ENCODE assay signal across 8 cellular contexts in genomic region chr1:23959461-23960290, GRCh38. TPM values are rescaled to one million over a fixed set of nuclear protein-coding genes. Genes with fewer than 3 reads are reported as not detected.
DNase-seq lines count a peak whose midpoint lies in the region; ATAC-seq and TF ChIP-seq lines count a peak whose summit lies in the region.

PNRC2 (plus strand) TSS chr1:23959828; CDS start chr1:23961458, 1,630 bp downstream.

- peak within 1 kb of the TSS; percentile 90 to 99 (median 98) for H3K27ac ChIP-seq in adrenal gland
- H3K27ac ChIP-seq in upper lobe of left lung = peak within 1 kb of the TSS; percentile 96 to 100 (median 99)

- H3K4me3 ChIP-seq in GM12865 (ENCODE audit: low read depth, low read length) = peak within 1 kb of the TSS; percentile 99
- peak within 1 kb of the TSS; percentile 11 to 72 (median 52) for H3K4me3 ChIP-seq in adrenal gland
- peak within 1 kb of the TSS; percentile 57 to 85 (median 64) for H3K4me3 ChIP-seq in upper lobe of left lung

- DNase-seq in GM12865 (ENCODE audit: low read depth) = peak; percentile 98
- DNase-seq in NCI-H1436 treated with DMSO at 0.1 percent for 48 hours (lab: John Stamatoyannopoulos, UW) = peak; percentile 78
- DNase-seq in T-helper 1 cell = peak; percentile 91 to 97 (median 94)
- peak; percentile 96 to 98 (median 97) for DNase-seq in adrenal gland
- DNase-seq in cardiac septum (ENCODE audit: low spot score) = peak; percentile 99
- peak; percentile 96 to 100 (median 97) for DNase-seq in posterior cingulate gyrus
- peak; percentile 97 to 99 for DNase-seq in upper lobe of left lung

- H3K4me1 ChIP-seq in adrenal gland (replicated peaks in 1 of 2) (peaks cover 11 to 32% of the 10 kb centered on the region in 2 donors), upper lobe of left lung (peaks cover 40 to 51% (median 41%) of the 10 kb centered on the region in 4 donors)

- peak; percentile 64 for ATAC-seq in HG02840 (IDR thresholded peaks at IDR 0.05; ENCODE audit: low FRiP score, unreplicated experiment)
- ATAC-seq in upper lobe of left lung (ENCODE audit: low FRiP score in 2 of 2) = peak; percentile 97 to 98

- 0 to 1% (median 0%) methylated on average over 13 to 84 of the region's 84 CpGs for WGBS in adrenal gland, 4 donors
- 0 to 1% methylated on average over 21 to 32 of the region's 84 CpGs for WGBS in upper lobe of left lung, 2 donors

- intact Hi-C loops in adrenal gland (cut with DNase I) (loop anchor here in 1 of 2 donors (10.0 kb wide), 1 partner anchor 65 kb away; no protein-coding TSS in a partner anchor), cardiac septum (cut with DNase I) (loop anchor here (1.0 to 2.0 kb wide), 4 partner anchors 18 to 61 kb away; partner anchors contain the start of gene SRSF10), posterior cingulate gyrus (cut with DNase I) (loop anchor here (2.0 kb wide), 1 partner anchor 19 kb away; no protein-coding TSS in a partner anchor)

- H3K36me3 ChIP-seq in adrenal gland (replicated peaks in 1 of 2) = peaks cover 0 to 9% of the 10 kb centered on the region in 2 donors
- H3K36me3 ChIP-seq in upper lobe of left lung = peaks cover 0 to 30% (median 7%) of the 10 kb centered on the region in 4 donors

- peak in 1 of 4 donors; percentile 22 for TF ChIP-seq EP300 in upper lobe of left lung (IDR thresholded peaks at IDR 0.05)

- TF ChIP-seq POLR2A in adrenal gland (IDR thresholded peaks at IDR 0.05) (peak; percentile 69 to 96), upper lobe of left lung (IDR thresholded peaks at IDR 0.05) (peak; percentile 70 to 98 (median 92))

- H3K27me3 ChIP-seq in adrenal gland = no peaks in the 10 kb centered on the region
- no peaks in the 10 kb centered on the region for H3K27me3 ChIP-seq in upper lobe of left lung

- TF ChIP-seq CTCF in GM12865 (IDR thresholded peaks at IDR 0.05; ENCODE audit: insufficient read depth, low read depth, low read length, missing control alignments) (no peak), adrenal gland (IDR thresholded peaks at IDR 0.05) (peak in 1 of 6 experiments; percentile 2), upper lobe of left lung (IDR thresholded peaks at IDR 0.05) (peak in 3 of 6 experiments; percentile 5 to 29 (median 24))

- H3K9me3 ChIP-seq in adrenal gland (replicated peaks in 1 of 3) (no peaks in the 10 kb centered on the region), upper lobe of left lung (no peaks in the 10 kb centered on the region)

RNA-seq across cellular contexts. Expression of gene PNRC2, which starts in this region (rescaled TPM):
- total RNA-seq in adrenal gland = 100 to 1,000 TPM in 7 of 8 donors, 10 to 100 TPM in 1; 57.6 to 175 (median 138) TPM
- 100 to 1,000 TPM in 1 of 3 donors, 10 to 100 TPM in 2; 72.9 to 187 (median 81.0) TPM for polyA plus RNA-seq in adrenal gland
- 80.0 TPM for total RNA-seq in cardiac septum
- 100 to 1,000 TPM; 101 to 892 (median 139) TPM for total RNA-seq in upper lobe of left lung

Comparison
In these comparisons a context has a peak if more than half of its experiments do, and no peak if none do; other contexts are left out.
1. Peak in every context shown above with its lines: DNase-seq, ATAC-seq, H3K4me3 ChIP-seq and H3K27ac ChIP-seq.